1 cellular context compared by ENCODE assay signal in the genomic region with DNA sequence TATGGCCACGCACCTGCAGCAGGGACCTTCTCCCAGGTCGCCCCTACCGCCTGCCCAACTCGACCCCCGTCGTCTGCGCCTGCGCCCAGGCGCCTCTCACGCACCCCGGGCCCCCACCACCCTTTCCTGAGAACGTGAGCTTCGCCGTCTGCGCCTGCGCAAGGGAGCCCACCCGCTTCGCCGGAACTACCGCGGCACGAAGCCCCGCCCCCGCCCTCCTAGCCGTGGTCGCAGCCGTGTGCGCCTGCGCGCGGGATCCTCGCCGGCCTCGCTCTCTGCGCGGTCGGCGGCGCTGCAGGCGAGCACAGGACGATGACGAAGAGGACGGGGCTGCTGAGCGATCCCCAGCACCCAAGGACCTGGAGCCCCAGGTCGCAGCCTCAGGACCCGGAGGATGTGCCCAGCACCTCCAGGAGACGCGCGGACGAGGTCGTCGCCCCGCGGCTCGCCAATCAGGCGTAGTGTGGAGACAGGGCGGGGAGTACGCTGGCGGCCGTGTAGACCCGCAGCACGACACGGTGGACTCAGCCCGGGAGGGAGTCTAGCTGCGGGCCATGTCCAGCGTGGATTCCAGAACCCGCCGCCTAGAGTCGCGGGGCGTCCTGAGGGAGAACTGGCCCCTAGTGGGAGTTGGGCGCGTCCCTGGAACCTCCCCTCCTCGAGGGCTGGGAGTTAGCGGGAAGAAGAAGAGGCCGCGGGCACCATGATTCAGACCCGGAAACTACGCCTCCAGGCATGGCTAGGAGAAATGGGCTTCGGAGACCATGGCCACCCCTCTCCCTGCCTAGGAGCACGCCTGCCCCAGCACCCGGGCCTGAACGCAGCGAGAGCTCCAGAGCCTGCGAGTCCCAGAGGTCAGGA.
TF ChIP-seq lines count a peak whose summit lies in the region.

No MANE protein-coding gene starts in this region.

TF ChIP-seq in K562, 482 proteins besides CTCF, POLR2A, EP300 and RAD21 (continued from another document and continues in another):
- TF ChIP-seq, protein P1, sequence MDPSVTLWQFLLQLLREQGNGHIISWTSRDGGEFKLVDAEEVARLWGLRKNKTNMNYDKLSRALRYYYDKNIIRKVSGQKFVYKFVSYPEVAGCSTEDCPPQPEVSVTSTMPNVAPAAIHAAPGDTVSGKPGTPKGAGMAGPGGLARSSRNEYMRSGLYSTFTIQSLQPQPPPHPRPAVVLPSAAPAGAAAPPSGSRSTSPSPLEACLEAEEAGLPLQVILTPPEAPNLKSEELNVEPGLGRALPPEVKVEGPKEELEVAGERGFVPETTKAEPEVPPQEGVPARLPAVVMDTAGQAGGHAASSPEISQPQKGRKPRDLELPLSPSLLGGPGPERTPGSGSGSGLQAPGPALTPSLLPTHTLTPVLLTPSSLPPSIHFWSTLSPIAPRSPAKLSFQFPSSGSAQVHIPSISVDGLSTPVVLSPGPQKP (CRISPR knock-in tag; IDR thresholded peaks at IDR 0.05) = no peak
- TF ChIP-seq ZFPM2 (CRISPR knock-in tag; IDR thresholded peaks at IDR 0.05) = no peak
- peak in 1 of 3 experiments; percentile 34 for TF ChIP-seq YY1 (IDR thresholded peaks at IDR 0.05; ENCODE audit: borderline replicate concordance in 1 of 3, control insufficient read depth in 1 of 3, extremely low read depth in 1 of 3, insufficient read depth in 3 of 3, insufficient read length in 1 of 3, insufficient replicate concordance in 2 of 3, low read depth in 1 of 3, low read length in 2 of 3)
- TF ChIP-seq PHF21A (IDR thresholded peaks at IDR 0.05; ENCODE audit: borderline replicate concordance, low read depth) = 0 out of 2 replicates have a peak, but pooled peaks have one; percentile 16
- no peak for TF ChIP-seq ZNF121 (CRISPR knock-in tag; conservative IDR thresholded peaks at IDR 0.05)
- peak; percentile 56 for TF ChIP-seq HMGN3 (IDR thresholded peaks at IDR 0.05; ENCODE audit: borderline replicate concordance, extremely low read depth, insufficient read length, low read depth, low read length)
- no peak for TF ChIP-seq HNRNPH1 (optimal IDR thresholded peaks at IDR 0.05; ENCODE audit: low read depth, low read length)
- TF ChIP-seq CBFA2T3 (IDR thresholded peaks at IDR 0.05) = no peak
- no peak for TF ChIP-seq JUNB (CRISPR knock-in tag; conservative IDR thresholded peaks at IDR 0.05)
- no peak for TF ChIP-seq SRF (CRISPR knock-in tag; IDR thresholded peaks at IDR 0.05)
- peak; percentile 35; the same call in 1 of the 2 replicates for TF ChIP-seq CREB3L1 (IDR thresholded peaks at IDR 0.05; ENCODE audit: borderline replicate concordance, low read depth)
- TF ChIP-seq ZNF197 (CRISPR knock-in tag; IDR thresholded peaks at IDR 0.05; ENCODE audit: low read depth) = no peak
- TF ChIP-seq MBD1 (CRISPR knock-in tag; IDR thresholded peaks at IDR 0.05) = no peak
- peak; percentile 73 for TF ChIP-seq CREM (IDR thresholded peaks at IDR 0.05; ENCODE audit: low read depth)
- no peak for TF ChIP-seq ZNF143 (CRISPR knock-in tag; IDR thresholded peaks at IDR 0.05)
- TF ChIP-seq, protein P2, sequence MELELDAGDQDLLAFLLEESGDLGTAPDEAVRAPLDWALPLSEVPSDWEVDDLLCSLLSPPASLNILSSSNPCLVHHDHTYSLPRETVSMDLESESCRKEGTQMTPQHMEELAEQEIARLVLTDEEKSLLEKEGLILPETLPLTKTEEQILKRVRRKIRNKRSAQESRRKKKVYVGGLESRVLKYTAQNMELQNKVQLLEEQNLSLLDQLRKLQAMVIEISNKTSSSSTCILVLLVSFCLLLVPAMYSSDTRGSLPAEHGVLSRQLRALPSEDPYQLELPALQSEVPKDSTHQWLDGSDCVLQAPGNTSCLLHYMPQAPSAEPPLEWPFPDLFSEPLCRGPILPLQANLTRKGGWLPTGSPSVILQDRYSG (tag; conservative IDR thresholded peaks at IDR 0.05; ENCODE audit: low read depth) = no peak
- TF ChIP-seq CBX1 (IDR thresholded peaks at IDR 0.05; ENCODE audit: low read depth) = peak; percentile 92
- no peak for TF ChIP-seq ZNF584 (CRISPR knock-in tag; IDR thresholded peaks at IDR 0.05; ENCODE audit: low read depth)
- 0 out of 2 replicates have a peak, but pooled peaks have one; percentile 27 for TF ChIP-seq ETV5 (CRISPR knock-in tag; IDR thresholded peaks at IDR 0.05; ENCODE audit: low read depth)
- 0 out of 4 replicates have a peak, but pooled peaks of 1 of the 2 experiments have one; percentile 42 for TF ChIP-seq UBTF (IDR thresholded peaks at IDR 0.05; ENCODE audit: borderline replicate concordance in 1 of 2, low read depth in 2 of 2, low read length in 2 of 2)
- TF ChIP-seq PCBP1 (IDR thresholded peaks at IDR 0.05; ENCODE audit: low read depth, low read length, poor library complexity, severe bottlenecking) = no peak
- no peak for TF ChIP-seq KAT7 (CRISPR knock-in tag; IDR thresholded peaks at IDR 0.05; ENCODE audit: borderline replicate concordance)
- TF ChIP-seq ZSCAN29 (IDR thresholded peaks at IDR 0.05) = peak; percentile 96
- peak; percentile 68; the same call in 1 of the 2 replicates for TF ChIP-seq GTF2E2 (tag; IDR thresholded peaks at IDR 0.05)
- TF ChIP-seq MAZ (CRISPR knock-in tag; conservative IDR thresholded peaks at IDR 0.05 in 1 of 2, IDR thresholded peaks at IDR 0.05 in 1 of 2) = peak in 1 of 2 experiments; percentile 82
- no peak for TF ChIP-seq ZNF212 (CRISPR knock-in tag; IDR thresholded peaks at IDR 0.05)
- no peak for TF ChIP-seq KDM4B (IDR thresholded peaks at IDR 0.05; ENCODE audit: borderline replicate concordance in 2 of 2, low read depth in 1 of 2)
- TF ChIP-seq CTBP1 (IDR thresholded peaks at IDR 0.05; ENCODE audit: borderline replicate concordance) = 0 out of 2 replicates have a peak, but pooled peaks have one; percentile 55
- TF ChIP-seq FOXM1 (IDR thresholded peaks at IDR 0.05; ENCODE audit: low read depth) = no peak
- TF ChIP-seq FOXM1 (CRISPR knock-in tag; IDR thresholded peaks at IDR 0.05; ENCODE audit: low read depth) = no peak
- no peak for TF ChIP-seq ZNF766 (CRISPR knock-in tag; conservative IDR thresholded peaks at IDR 0.05)
- no peak for TF ChIP-seq BMI1 (IDR thresholded peaks at IDR 0.05; ENCODE audit: low read length)
- TF ChIP-seq ZNF76 (CRISPR knock-in tag; IDR thresholded peaks at IDR 0.05; ENCODE audit: borderline replicate concordance) = no peak; the same call in 1 of the 2 replicates
- TF ChIP-seq, protein P3, sequence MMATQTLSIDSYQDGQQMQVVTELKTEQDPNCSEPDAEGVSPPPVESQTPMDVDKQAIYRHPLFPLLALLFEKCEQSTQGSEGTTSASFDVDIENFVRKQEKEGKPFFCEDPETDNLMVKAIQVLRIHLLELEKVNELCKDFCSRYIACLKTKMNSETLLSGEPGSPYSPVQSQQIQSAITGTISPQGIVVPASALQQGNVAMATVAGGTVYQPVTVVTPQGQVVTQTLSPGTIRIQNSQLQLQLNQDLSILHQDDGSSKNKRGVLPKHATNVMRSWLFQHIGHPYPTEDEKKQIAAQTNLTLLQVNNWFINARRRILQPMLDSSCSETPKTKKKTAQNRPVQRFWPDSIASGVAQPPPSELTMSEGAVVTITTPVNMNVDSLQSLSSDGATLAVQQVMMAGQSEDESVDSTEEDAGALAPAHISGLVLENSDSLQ (IDR thresholded peaks at IDR 0.05) = no peak
- TF ChIP-seq USF1 (CRISPR knock-in tag; IDR thresholded peaks at IDR 0.05) = no peak
- no peak for TF ChIP-seq MCM5 (IDR thresholded peaks at IDR 0.05; ENCODE audit: low read depth)
- no peak for TF ChIP-seq U2AF1 (optimal IDR thresholded peaks at IDR 0.05; ENCODE audit: low read depth, low read length)
- no peak for TF ChIP-seq ZNF282 (CRISPR knock-in tag; IDR thresholded peaks at IDR 0.05)
- TF ChIP-seq ZNF134 (CRISPR knock-in tag; conservative IDR thresholded peaks at IDR 0.05) = no peak
- peak; percentile 82 for TF ChIP-seq ZBTB2 (IDR thresholded peaks at IDR 0.05)
- TF ChIP-seq SRSF7 (optimal IDR thresholded peaks at IDR 0.05; ENCODE audit: low read depth, low read length) = no peak
- TF ChIP-seq ILK (tag; IDR thresholded peaks at IDR 0.05; ENCODE audit: borderline replicate concordance, low read depth) = no peak
- TF ChIP-seq POLR2G (IDR thresholded peaks at IDR 0.05; ENCODE audit: low read depth, low read length) = peak; percentile 93
- TF ChIP-seq TCF7 (IDR thresholded peaks at IDR 0.05; ENCODE audit: borderline replicate concordance) = no peak
- TF ChIP-seq LARP7 (IDR thresholded peaks at IDR 0.05) = no peak
- no peak for TF ChIP-seq ZNF449 (CRISPR knock-in tag; IDR thresholded peaks at IDR 0.05)
- no peak for TF ChIP-seq ZNF239 (CRISPR knock-in tag; IDR thresholded peaks at IDR 0.05)
- TF ChIP-seq STAG1 (CRISPR knock-in tag; IDR thresholded peaks at IDR 0.05; ENCODE audit: borderline replicate concordance) = 0 out of 2 replicates have a peak, but pooled peaks have one; percentile 11
- TF ChIP-seq RFX5 (IDR thresholded peaks at IDR 0.05; ENCODE audit: low read depth, low read length) = no peak
- peak; percentile 48; the same call in 1 of the 2 replicates for TF ChIP-seq MTA3 (IDR thresholded peaks at IDR 0.05; ENCODE audit: borderline replicate concordance)
- TF ChIP-seq MED1 (CRISPR knock-in tag; IDR thresholded peaks at IDR 0.05; ENCODE audit: borderline replicate concordance) = no peak
- no peak for TF ChIP-seq HDAC2 (IDR thresholded peaks at IDR 0.05)
